ENCODE assay signal across 8 cellular contexts in genomic region chr1:149884433-149885363, GRCh38. TPM values are rescaled to one million over a fixed set of nuclear protein-coding genes. Genes with fewer than 3 reads are reported as not detected.
DNase-seq lines count a peak whose midpoint lies in the region; ATAC-seq and TF ChIP-seq lines count a peak whose summit lies in the region.

No MANE protein-coding gene starts in this region.

- no peaks in the 10 kb centered on the region for H3K9me3 ChIP-seq in iPS-18a (ENCODE audit: control insufficient read depth, low read depth, low read length)
- no peaks in the 10 kb centered on the region for H3K9me3 ChIP-seq in suprapubic skin

- H3K4me3 ChIP-seq in iPS-18a (ENCODE audit: low read length) (peak overlapping the region; percentile 98), suprapubic skin (peak overlapping the region; percentile 85)

- DNase-seq in stimulated activated CD4-positive, alpha-beta T cell treated with anti-CD3 and anti-CD28 coated beads, Interleukin-15, amount 100 ng/mL, for 24 hours, result peak; percentile 52
- DNase-seq in stimulated activated CD4-positive, alpha-beta T cell treated with anti-CD3 and anti-CD28 coated beads, Interleukin-2, amount 100 ng/mL, for 48 hours, result no peak
- DNase-seq in NCI-H2107 (lab: John Stamatoyannopoulos, UW), result peak; percentile 14
- no peak for DNase-seq in suprapubic skin (ENCODE audit: low spot score in 2 of 2)
- DNase-seq in activated effector memory CD4-positive, alpha-beta T cell treated with anti-CD3 and anti-CD28 coated beads, Interleukin-2, amount 50 U/mL, for 16 hours, result no peak

- TF ChIP-seq CTCF in VCaP (conservative IDR thresholded peaks at IDR 0.05) (no peak), suprapubic skin (IDR thresholded peaks at IDR 0.05) (no peak)

- ATAC-seq in GM21390 (IDR thresholded peaks at IDR 0.05; ENCODE audit: unreplicated experiment), result no peak

- H3K36me3 ChIP-seq in iPS-18a (ENCODE audit: control insufficient read depth, low read depth, low read length) (no peaks in the 10 kb centered on the region), suprapubic skin (no peaks in the 10 kb centered on the region)

- peak overlapping the region; percentile 90 for H3K27ac ChIP-seq in VCaP
- peak overlapping the region; percentile 87 for H3K27ac ChIP-seq in iPS-18a (ENCODE audit: low read length)
- peak overlapping the region; percentile 100 for H3K27ac ChIP-seq in suprapubic skin

- H3K4me1 ChIP-seq in iPS-18a (ENCODE audit: control insufficient read depth, low read depth, low read length) (peaks cover 17% of the 10 kb centered on the region), suprapubic skin (peaks cover 34% of the 10 kb centered on the region)

- TF ChIP-seq POLR2A in suprapubic skin (IDR thresholded peaks at IDR 0.05), result no peak

- H3K9ac ChIP-seq in iPS-18a (ENCODE audit: low read length), result peak overlapping the region; percentile 98

- WGBS in suprapubic skin, result 4% methylated on average over 9 of the region's 9 CpGs

- TF ChIP-seq EP300 in suprapubic skin (IDR thresholded peaks at IDR 0.05), result no peak

- H3K27me3 ChIP-seq in iPS-18a (ENCODE audit: control insufficient read depth, insufficient read depth, low read length), result no peaks in the 10 kb centered on the region
- H3K27me3 ChIP-seq in suprapubic skin, result no peaks in the 10 kb centered on the region

RNA-seq across cellular contexts. Expression of gene BOLA1, which starts 14.7 kb away (rescaled TPM):
- 10 to 100 TPM; 21.7 to 42.1 (median 33.1) TPM for total RNA-seq in suprapubic skin

RNA-seq across cellular contexts. Expression of gene SV2A, which starts 32.9 kb away (rescaled TPM):
- 1 to 10 TPM in 1 of 4 donors, under 1 TPM in 3; 0.48 to 1.3 (median 0.65) TPM for total RNA-seq in suprapubic skin

RNA-seq across cellular contexts. Expression of gene SF3B4, which starts 42.9 kb away (rescaled TPM):
- 10 to 100 TPM; 19.1 to 28.7 (median 22.2) TPM for total RNA-seq in suprapubic skin

RNA-seq across cellular contexts. Expression of gene MTMR11, which starts 52.0 kb away (rescaled TPM):
- 10 to 100 TPM; 13.5 to 40.3 (median 22.0) TPM for total RNA-seq in suprapubic skin

Comparison
In these comparisons a context has a peak if more than half of its experiments do, and no peak if none do; other contexts are left out.
1. DNase-seq: peak in stimulated activated CD4-positive, alpha-beta T cell treated with anti-CD3 and anti-CD28 coated beads, Interleukin-15, amount 100 ng/mL, for 24 hours (single experiment) and NCI-H2107 (single experiment); none in stimulated activated CD4-positive, alpha-beta T cell treated with anti-CD3 and anti-CD28 coated beads, Interleukin-2, amount 100 ng/mL, for 48 hours (0 of 2), suprapubic skin (0 of 2) and activated effector memory CD4-positive, alpha-beta T cell treated with anti-CD3 and anti-CD28 coated beads, Interleukin-2, amount 50 U/mL, for 16 hours (single experiment).
2. Peak in every context shown above with its lines, with median percentiles within 50 percentile points of each other: H3K27ac ChIP-seq.